ENCODE assay signal across 16 cellular contexts in genomic region chr17:71963341-71963740, GRCh38.
A peak's percentile ranks its signal among the peaks of the same experiment; 100 is the strongest.
DNase-seq lines count a peak whose midpoint lies in the region.
"Had no signal": no experiment of that assay in that cellular context is flagged by ENCODE, and none has a peak within 500 bp of the region (broad histone marks: within the 10 kb centered on the region; RNA-seq: fewer than 3 reads in every experiment).

No MANE protein-coding gene starts in this region.

- DNase-seq in DMS 273 (lab: John Stamatoyannopoulos, UW; ENCODE audit: unreplicated experiment) (peak; percentile 99), M059J (ENCODE audit: low read depth) (peak; percentile 13), NCI-H446 treated with DMSO at 0.1 percent for 48 hours (lab: John Stamatoyannopoulos, UW) (peak; percentile 99), cerebellar cortex (ENCODE audit: low spot score) (peak; percentile 5), NCI-H1092 treated with DMSO at 0.1 percent for 48 hours (lab: John Stamatoyannopoulos, UW) (no peak), OCI-M2 (lab: John Stamatoyannopoulos, UW; ENCODE audit: unreplicated experiment) (no peak)
- no peak for DNase-seq in activated naive CD4-positive, alpha-beta T cell (lab: John Stamatoyannopoulos, UW)
- DNase-seq: ACHN, GM23248, HCEC 1CT, MV-4-11, NCI-H1417, NCI-H1930, NCI-H510A treated with DMSO at 0.1 percent for 48 hours, Right ventricle myocardium superior, T1000 had no signal

Comparison
In these comparisons a context has a peak if more than half of its experiments do, and no peak if none do; other contexts are left out.
1. DNase-seq: peak in DMS 273 (single experiment), M059J (single experiment), NCI-H446 treated with DMSO at 0.1 percent for 48 hours (single experiment) and cerebellar cortex (single experiment); none in NCI-H1092 treated with DMSO at 0.1 percent for 48 hours (single experiment), activated naive CD4-positive, alpha-beta T cell (0 of 4) and OCI-M2 (single experiment).